1 cellular context compared by ENCODE assay signal in the genomic region with DNA sequence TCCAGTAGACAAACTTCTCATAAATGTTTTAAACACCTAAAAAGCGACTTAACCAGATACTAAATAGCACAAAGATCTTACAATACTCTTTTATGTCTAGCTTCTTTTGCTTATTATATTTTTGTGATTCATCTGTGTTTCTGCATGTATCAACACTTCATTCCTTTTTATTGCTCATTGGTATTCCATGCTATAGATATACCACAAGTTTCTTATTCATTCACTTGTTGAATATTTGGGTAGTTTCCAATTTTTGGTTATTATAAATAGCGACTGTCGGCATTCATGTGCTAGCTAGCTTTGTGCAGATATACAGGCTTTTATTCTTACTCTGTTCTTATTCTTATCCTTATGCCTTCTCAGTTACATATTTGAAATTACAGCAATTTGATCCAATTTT.
TF ChIP-seq lines count a peak whose summit lies in the region.

No MANE protein-coding gene starts in this region.

TF ChIP-seq in IMR-90, 13 proteins besides CTCF, POLR2A, EP300 and RAD21 (continued from another document):
- TF ChIP-seq, protein P1, sequence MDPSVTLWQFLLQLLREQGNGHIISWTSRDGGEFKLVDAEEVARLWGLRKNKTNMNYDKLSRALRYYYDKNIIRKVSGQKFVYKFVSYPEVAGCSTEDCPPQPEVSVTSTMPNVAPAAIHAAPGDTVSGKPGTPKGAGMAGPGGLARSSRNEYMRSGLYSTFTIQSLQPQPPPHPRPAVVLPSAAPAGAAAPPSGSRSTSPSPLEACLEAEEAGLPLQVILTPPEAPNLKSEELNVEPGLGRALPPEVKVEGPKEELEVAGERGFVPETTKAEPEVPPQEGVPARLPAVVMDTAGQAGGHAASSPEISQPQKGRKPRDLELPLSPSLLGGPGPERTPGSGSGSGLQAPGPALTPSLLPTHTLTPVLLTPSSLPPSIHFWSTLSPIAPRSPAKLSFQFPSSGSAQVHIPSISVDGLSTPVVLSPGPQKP (IDR thresholded peaks at IDR 0.05; ENCODE audit: borderline replicate concordance, low read depth, low read length), result no peak
- no peak for TF ChIP-seq SMC3 (IDR thresholded peaks at IDR 0.05; ENCODE audit: low read depth, low read length)
